Comparison of ENCODE assay signal across 1 cellular context in the genomic region with DNA sequence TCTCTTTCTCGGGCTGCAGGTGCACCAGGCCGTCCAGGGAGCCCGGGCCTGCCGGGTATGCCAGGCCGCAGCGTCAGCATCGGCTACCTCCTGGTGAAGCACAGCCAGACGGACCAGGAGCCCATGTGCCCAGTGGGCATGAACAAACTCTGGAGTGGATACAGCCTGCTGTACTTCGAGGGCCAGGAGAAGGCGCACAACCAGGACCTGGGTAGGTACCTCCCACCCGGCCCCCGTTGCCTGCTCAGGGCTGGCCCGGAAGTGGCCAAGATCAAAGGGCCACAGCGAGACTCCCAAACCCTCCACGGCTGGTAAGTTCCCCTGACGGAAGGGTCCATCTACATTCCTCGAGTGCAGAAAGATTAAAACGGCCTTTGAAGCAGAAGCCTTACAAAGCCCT.
TF ChIP-seq lines count a peak whose summit lies in the region.

No MANE protein-coding gene starts in this region.

TF ChIP-seq in GM23338, 12 proteins besides CTCF, POLR2A, EP300 and RAD21 (continued from another document):
- TF ChIP-seq, protein P1, sequence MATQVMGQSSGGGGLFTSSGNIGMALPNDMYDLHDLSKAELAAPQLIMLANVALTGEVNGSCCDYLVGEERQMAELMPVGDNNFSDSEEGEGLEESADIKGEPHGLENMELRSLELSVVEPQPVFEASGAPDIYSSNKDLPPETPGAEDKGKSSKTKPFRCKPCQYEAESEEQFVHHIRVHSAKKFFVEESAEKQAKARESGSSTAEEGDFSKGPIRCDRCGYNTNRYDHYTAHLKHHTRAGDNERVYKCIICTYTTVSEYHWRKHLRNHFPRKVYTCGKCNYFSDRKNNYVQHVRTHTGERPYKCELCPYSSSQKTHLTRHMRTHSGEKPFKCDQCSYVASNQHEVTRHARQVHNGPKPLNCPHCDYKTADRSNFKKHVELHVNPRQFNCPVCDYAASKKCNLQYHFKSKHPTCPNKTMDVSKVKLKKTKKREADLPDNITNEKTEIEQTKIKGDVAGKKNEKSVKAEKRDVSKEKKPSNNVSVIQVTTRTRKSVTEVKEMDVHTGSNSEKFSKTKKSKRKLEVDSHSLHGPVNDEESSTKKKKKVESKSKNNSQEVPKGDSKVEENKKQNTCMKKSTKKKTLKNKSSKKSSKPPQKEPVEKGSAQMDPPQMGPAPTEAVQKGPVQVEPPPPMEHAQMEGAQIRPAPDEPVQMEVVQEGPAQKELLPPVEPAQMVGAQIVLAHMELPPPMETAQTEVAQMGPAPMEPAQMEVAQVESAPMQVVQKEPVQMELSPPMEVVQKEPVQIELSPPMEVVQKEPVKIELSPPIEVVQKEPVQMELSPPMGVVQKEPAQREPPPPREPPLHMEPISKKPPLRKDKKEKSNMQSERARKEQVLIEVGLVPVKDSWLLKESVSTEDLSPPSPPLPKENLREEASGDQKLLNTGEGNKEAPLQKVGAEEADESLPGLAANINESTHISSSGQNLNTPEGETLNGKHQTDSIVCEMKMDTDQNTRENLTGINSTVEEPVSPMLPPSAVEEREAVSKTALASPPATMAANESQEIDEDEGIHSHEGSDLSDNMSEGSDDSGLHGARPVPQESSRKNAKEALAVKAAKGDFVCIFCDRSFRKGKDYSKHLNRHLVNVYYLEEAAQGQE (IDR thresholded peaks at IDR 0.05; ENCODE audit: unreplicated experiment), result no peak
- TF ChIP-seq JUNB (IDR thresholded peaks at IDR 0.05; ENCODE audit: unreplicated experiment) (no peak), ZNF114 (CRISPR knock-in tag; IDR thresholded peaks at IDR 0.05) (no peak), POLR2AphosphoS5 (IDR thresholded peaks at IDR 0.05; ENCODE audit: low read depth) (no peak), EZH2 (IDR thresholded peaks at IDR 0.05; ENCODE audit: low read depth, unreplicated experiment) (no peak), NANOG (IDR thresholded peaks at IDR 0.05; ENCODE audit: borderline replicate concordance) (no peak), ZNF331 (CRISPR knock-in tag; IDR thresholded peaks at IDR 0.05; ENCODE audit: low read depth) (no peak), CREB1 (CRISPR knock-in tag; IDR thresholded peaks at IDR 0.05; ENCODE audit: low read depth) (no peak), STAT1 (IDR thresholded peaks at IDR 0.05; ENCODE audit: unreplicated experiment) (no peak)
- TF ChIP-seq, protein P2, sequence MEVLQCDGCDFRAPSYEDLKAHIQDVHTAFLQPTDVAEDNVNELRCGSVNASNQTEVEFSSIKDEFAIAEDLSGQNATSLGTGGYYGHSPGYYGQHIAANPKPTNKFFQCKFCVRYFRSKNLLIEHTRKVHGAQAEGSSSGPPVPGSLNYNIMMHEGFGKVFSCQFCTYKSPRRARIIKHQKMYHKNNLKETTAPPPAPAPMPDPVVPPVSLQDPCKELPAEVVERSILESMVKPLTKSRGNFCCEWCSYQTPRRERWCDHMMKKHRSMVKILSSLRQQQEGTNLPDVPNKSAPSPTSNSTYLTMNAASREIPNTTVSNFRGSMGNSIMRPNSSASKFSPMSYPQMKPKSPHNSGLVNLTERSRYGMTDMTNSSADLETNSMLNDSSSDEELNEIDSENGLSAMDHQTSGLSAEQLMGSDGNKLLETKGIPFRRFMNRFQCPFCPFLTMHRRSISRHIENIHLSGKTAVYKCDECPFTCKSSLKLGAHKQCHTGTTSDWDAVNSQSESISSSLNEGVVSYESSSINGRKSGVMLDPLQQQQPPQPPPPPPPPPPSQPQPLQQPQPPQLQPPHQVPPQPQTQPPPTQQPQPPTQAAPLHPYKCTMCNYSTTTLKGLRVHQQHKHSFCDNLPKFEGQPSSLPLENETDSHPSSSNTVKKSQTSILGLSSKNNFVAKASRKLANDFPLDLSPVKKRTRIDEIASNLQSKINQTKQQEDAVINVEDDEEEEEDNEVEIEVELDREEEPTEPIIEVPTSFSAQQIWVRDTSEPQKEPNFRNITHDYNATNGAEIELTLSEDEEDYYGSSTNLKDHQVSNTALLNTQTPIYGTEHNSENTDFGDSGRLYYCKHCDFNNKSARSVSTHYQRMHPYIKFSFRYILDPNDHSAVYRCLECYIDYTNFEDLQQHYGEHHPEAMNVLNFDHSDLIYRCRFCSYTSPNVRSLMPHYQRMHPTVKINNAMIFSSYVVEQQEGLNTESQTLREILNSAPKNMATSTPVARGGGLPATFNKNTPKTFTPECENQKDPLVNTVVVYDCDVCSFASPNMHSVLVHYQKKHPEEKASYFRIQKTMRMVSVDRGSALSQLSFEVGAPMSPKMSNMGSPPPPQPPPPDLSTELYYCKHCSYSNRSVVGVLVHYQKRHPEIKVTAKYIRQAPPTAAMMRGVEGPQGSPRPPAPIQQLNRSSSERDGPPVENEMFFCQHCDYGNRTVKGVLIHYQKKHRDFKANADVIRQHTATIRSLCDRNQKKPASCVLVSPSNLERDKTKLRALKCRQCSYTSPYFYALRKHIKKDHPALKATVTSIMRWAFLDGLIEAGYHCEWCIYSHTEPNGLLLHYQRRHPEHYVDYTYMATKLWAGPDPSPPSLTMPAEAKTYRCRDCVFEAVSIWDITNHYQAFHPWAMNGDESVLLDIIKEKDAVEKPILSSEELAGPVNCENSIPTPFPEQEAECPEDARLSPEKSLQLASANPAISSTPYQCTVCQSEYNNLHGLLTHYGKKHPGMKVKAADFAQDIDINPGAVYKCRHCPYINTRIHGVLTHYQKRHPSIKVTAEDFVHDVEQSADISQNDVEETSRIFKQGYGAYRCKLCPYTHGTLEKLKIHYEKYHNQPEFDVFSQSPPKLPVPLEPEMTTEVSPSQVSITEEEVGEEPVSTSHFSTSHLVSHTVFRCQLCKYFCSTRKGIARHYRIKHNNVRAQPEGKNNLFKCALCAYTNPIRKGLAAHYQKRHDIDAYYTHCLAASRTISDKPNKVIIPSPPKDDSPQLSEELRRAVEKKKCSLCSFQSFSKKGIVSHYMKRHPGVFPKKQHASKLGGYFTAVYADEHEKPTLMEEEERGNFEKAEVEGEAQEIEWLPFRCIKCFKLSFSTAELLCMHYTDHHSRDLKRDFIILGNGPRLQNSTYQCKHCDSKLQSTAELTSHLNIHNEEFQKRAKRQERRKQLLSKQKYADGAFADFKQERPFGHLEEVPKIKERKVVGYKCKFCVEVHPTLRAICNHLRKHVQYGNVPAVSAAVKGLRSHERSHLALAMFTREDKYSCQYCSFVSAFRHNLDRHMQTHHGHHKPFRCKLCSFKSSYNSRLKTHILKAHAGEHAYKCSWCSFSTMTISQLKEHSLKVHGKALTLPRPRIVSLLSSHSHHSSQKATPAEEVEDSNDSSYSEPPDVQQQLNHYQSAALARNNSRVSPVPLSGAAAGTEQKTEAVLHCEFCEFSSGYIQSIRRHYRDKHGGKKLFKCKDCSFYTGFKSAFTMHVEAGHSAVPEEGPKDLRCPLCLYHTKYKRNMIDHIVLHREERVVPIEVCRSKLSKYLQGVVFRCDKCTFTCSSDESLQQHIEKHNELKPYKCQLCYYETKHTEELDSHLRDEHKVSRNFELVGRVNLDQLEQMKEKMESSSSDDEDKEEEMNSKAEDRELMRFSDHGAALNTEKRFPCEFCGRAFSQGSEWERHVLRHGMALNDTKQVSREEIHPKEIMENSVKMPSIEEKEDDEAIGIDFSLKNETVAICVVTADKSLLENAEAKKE (CRISPR knock-in tag; IDR thresholded peaks at IDR 0.05), result no peak
- TF ChIP-seq, protein P3, sequence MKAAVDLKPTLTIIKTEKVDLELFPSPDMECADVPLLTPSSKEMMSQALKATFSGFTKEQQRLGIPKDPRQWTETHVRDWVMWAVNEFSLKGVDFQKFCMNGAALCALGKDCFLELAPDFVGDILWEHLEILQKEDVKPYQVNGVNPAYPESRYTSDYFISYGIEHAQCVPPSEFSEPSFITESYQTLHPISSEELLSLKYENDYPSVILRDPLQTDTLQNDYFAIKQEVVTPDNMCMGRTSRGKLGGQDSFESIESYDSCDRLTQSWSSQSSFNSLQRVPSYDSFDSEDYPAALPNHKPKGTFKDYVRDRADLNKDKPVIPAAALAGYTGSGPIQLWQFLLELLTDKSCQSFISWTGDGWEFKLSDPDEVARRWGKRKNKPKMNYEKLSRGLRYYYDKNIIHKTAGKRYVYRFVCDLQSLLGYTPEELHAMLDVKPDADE (IDR thresholded peaks at IDR 0.05), result no peak
